ENCODE assay signal across 2 cellular contexts in the genomic region with DNA sequence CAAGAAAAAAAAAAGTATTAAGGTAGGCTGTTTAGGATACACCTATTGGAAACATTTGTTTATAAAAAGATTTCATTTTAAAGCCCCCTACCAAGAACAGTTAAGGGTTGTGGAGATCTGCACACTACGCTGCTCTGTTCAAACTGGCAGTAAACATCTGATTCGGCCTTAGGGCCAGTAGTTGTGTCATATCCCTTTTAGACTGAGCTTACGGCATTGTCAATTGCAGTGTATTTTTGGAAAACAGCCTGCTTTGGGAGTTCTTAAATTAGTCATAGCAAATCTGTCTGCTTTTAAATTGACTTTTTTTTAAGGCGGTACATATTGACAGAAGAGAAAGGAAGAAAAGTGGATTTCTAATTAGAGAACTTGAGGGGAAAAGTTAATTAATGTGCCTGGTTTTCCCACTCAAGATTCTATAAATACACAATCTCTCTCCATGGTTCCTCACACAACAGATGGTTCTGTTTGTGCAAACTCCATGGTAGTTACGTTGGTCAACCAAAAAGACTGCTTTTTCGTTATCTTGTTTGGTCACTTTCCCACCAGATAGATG.
TF ChIP-seq lines count a peak whose summit lies in the region.

No MANE protein-coding gene starts in this region.

TF ChIP-seq in liver, 16 proteins besides CTCF, POLR2A, EP300 and RAD21:
- TF ChIP-seq TAF1 (conservative IDR thresholded peaks at IDR 0.05) (no peak), HNF4A (conservative IDR thresholded peaks at IDR 0.05) (peak; percentile 8 to 13), GABPA (IDR thresholded peaks at IDR 0.05 in 1 of 2, conservative IDR thresholded peaks at IDR 0.05 in 1 of 2) (no peak), RXRA (IDR thresholded peaks at IDR 0.05) (peak in 1 of 2 donors; percentile 3)
- TF ChIP-seq, protein P1, sequence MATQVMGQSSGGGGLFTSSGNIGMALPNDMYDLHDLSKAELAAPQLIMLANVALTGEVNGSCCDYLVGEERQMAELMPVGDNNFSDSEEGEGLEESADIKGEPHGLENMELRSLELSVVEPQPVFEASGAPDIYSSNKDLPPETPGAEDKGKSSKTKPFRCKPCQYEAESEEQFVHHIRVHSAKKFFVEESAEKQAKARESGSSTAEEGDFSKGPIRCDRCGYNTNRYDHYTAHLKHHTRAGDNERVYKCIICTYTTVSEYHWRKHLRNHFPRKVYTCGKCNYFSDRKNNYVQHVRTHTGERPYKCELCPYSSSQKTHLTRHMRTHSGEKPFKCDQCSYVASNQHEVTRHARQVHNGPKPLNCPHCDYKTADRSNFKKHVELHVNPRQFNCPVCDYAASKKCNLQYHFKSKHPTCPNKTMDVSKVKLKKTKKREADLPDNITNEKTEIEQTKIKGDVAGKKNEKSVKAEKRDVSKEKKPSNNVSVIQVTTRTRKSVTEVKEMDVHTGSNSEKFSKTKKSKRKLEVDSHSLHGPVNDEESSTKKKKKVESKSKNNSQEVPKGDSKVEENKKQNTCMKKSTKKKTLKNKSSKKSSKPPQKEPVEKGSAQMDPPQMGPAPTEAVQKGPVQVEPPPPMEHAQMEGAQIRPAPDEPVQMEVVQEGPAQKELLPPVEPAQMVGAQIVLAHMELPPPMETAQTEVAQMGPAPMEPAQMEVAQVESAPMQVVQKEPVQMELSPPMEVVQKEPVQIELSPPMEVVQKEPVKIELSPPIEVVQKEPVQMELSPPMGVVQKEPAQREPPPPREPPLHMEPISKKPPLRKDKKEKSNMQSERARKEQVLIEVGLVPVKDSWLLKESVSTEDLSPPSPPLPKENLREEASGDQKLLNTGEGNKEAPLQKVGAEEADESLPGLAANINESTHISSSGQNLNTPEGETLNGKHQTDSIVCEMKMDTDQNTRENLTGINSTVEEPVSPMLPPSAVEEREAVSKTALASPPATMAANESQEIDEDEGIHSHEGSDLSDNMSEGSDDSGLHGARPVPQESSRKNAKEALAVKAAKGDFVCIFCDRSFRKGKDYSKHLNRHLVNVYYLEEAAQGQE (IDR thresholded peaks at IDR 0.05): no peak

TF ChIP-seq in HepG2, 621 proteins besides CTCF, POLR2A, EP300 and RAD21:
- TF ChIP-seq CEBPB (IDR thresholded peaks at IDR 0.05; ENCODE audit: borderline replicate concordance, low read depth, low read length) (no peak), ZNF772 (CRISPR knock-in tag; IDR thresholded peaks at IDR 0.05) (no peak), CBX2 (IDR thresholded peaks at IDR 0.05; ENCODE audit: low read depth, low read length) (no peak), CBX2 (CRISPR knock-in tag; IDR thresholded peaks at IDR 0.05; ENCODE audit: low read depth) (no peak), ZNF234 (CRISPR knock-in tag; conservative IDR thresholded peaks at IDR 0.05) (no peak), PITX1 (CRISPR knock-in tag; IDR thresholded peaks at IDR 0.05) (no peak), NR1H2 (CRISPR knock-in tag; IDR thresholded peaks at IDR 0.05; ENCODE audit: borderline replicate concordance, low read depth) (no peak), ISX (CRISPR knock-in tag; conservative IDR thresholded peaks at IDR 0.05) (no peak), KDM5A (IDR thresholded peaks at IDR 0.05; ENCODE audit: borderline replicate concordance, low read length) (no peak), SIN3B (IDR thresholded peaks at IDR 0.05; ENCODE audit: low read length) (no peak), IRX3 (CRISPR knock-in tag; IDR thresholded peaks at IDR 0.05; ENCODE audit: borderline replicate concordance, low read depth) (no peak), CBFB (CRISPR knock-in tag; IDR thresholded peaks at IDR 0.05) (no peak), MYC (CRISPR knock-in tag; IDR thresholded peaks at IDR 0.05; ENCODE audit: borderline replicate concordance) (no peak), ZNF546 (CRISPR knock-in tag; conservative IDR thresholded peaks at IDR 0.05) (no peak), ZNF569 (CRISPR knock-in tag; IDR thresholded peaks at IDR 0.05; ENCODE audit: borderline replicate concordance) (no peak), AHR (CRISPR knock-in tag; IDR thresholded peaks at IDR 0.05) (no peak)
- TF ChIP-seq, protein P2, sequence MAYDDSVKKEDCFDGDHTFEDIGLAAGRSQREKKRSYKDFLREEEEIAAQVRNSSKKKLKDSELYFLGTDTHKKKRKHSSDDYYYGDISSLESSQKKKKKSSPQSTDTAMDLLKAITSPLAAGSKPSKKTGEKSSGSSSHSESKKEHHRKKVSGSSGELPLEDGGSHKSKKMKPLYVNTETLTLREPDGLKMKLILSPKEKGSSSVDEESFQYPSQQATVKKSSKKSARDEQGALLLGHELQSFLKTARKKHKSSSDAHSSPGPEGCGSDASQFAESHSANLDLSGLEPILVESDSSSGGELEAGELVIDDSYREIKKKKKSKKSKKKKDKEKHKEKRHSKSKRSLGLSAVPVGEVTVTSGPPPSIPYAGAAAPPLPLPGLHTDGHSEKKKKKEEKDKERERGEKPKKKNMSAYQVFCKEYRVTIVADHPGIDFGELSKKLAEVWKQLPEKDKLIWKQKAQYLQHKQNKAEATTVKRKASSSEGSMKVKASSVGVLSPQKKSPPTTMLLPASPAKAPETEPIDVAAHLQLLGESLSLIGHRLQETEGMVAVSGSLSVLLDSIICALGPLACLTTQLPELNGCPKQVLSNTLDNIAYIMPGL (CRISPR knock-in tag; IDR thresholded peaks at IDR 0.05; ENCODE audit: borderline replicate concordance in 1 of 2, low read depth in 1 of 2): no peak
- TF ChIP-seq, protein P3, sequence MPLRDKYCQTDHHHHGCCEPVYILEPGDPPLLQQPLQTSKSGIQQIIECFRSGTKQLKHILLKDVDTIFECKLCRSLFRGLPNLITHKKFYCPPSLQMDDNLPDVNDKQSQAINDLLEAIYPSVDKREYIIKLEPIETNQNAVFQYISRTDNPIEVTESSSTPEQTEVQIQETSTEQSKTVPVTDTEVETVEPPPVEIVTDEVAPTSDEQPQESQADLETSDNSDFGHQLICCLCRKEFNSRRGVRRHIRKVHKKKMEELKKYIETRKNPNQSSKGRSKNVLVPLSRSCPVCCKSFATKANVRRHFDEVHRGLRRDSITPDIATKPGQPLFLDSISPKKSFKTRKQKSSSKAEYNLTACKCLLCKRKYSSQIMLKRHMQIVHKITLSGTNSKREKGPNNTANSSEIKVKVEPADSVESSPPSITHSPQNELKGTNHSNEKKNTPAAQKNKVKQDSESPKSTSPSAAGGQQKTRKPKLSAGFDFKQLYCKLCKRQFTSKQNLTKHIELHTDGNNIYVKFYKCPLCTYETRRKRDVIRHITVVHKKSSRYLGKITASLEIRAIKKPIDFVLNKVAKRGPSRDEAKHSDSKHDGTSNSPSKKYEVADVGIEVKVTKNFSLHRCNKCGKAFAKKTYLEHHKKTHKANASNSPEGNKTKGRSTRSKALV (CRISPR knock-in tag; IDR thresholded peaks at IDR 0.05): no peak
- TF ChIP-seq, protein P4, sequence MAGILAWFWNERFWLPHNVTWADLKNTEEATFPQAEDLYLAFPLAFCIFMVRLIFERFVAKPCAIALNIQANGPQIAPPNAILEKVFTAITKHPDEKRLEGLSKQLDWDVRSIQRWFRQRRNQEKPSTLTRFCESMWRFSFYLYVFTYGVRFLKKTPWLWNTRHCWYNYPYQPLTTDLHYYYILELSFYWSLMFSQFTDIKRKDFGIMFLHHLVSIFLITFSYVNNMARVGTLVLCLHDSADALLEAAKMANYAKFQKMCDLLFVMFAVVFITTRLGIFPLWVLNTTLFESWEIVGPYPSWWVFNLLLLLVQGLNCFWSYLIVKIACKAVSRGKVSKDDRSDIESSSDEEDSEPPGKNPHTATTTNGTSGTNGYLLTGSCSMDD (CRISPR knock-in tag; IDR thresholded peaks at IDR 0.05): no peak
- TF ChIP-seq, protein P5, sequence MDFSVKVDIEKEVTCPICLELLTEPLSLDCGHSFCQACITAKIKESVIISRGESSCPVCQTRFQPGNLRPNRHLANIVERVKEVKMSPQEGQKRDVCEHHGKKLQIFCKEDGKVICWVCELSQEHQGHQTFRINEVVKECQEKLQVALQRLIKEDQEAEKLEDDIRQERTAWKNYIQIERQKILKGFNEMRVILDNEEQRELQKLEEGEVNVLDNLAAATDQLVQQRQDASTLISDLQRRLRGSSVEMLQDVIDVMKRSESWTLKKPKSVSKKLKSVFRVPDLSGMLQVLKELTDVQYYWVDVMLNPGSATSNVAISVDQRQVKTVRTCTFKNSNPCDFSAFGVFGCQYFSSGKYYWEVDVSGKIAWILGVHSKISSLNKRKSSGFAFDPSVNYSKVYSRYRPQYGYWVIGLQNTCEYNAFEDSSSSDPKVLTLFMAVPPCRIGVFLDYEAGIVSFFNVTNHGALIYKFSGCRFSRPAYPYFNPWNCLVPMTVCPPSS (IDR thresholded peaks at IDR 0.05): no peak
